14 cellular contexts compared by ENCODE assay signal in genomic region chr11:130371004-130371590, GRCh38. TPM values are rescaled to one million over a fixed set of nuclear protein-coding genes. Genes with fewer than 3 reads are reported as not detected.
A peak's percentile ranks its signal among the peaks of the same experiment; 100 is the strongest.
DNase-seq lines count a peak whose midpoint lies in the region; ATAC-seq and TF ChIP-seq lines count a peak whose summit lies in the region.
"Had no signal": no experiment of that assay in that cellular context is flagged by ENCODE, and none has a peak within 500 bp of the region (broad histone marks: within the 10 kb centered on the region; RNA-seq: fewer than 3 reads in every experiment).

No MANE protein-coding gene starts in this region.

- no TSS peak for BruUV-seq in PC-9 (replicated peaks; lab: Mats Ljungman, UMichigan)

- no peak overlapping the region for H3K4me3 ChIP-seq in PC-9

- no peaks in the 10 kb centered on the region for H3K36me3 ChIP-seq in PC-9 (ENCODE audit: low read depth)
- H3K36me3 ChIP-seq: BE2C had no signal

- H3K4me2 ChIP-seq in PC-9 = no peak overlapping the region

- DNase-seq in DMS53 treated with DMSO at 0.1 percent for 48 hours (lab: John Stamatoyannopoulos, UW; ENCODE audit: unreplicated experiment) (peak; percentile 3), HuH-7 (ENCODE audit: low spot score) (peak; percentile 13), PC-9 (no peak), kidney tubule cell (ENCODE audit: low spot score) (peak; percentile 13), putamen (ENCODE audit: low spot score) (no peak), NCI-H2081 treated with DMSO at 0.1 percent for 48 hours (lab: John Stamatoyannopoulos, UW) (no peak)
- no peak for DNase-seq in activated CD4-positive, alpha-beta T cell treated with anti-CD3 and anti-CD28 coated beads, Interleukin-2, amount 50 U/mL, for 48 hours
- DNase-seq: BE2C, cortex of kidney, GOT3, kidney glomerular epithelial cell had no signal

- no peaks in the 10 kb centered on the region for H3K4me1 ChIP-seq in PC-9 (replicated peaks; ENCODE audit: insufficient read depth)
- H3K4me1 ChIP-seq: BE2C had no signal

- H3K27me3 ChIP-seq in PC-9 (ENCODE audit: insufficient read depth, low read depth) = peaks cover 34% of the 10 kb centered on the region

- no peak for ATAC-seq in HG03460 (IDR thresholded peaks at IDR 0.05; ENCODE audit: unreplicated experiment)

- H4K20me1 ChIP-seq in PC-9 (ENCODE audit: insufficient read depth) = no peaks in the 10 kb centered on the region

- CTCF ChIA-PET in PC-9 (lab: Charles Lee) = interaction anchor here (0.6 to 0.7 kb wide), 2 partner anchors 18 to 61 kb away, joined by 4 to 5 read pairs; no protein-coding TSS in a partner anchor

- H2AFZ ChIP-seq in PC-9 = no peak overlapping the region

- intact Hi-C loops in PC-9 (cut with micrococcal nuclease; ENCODE audit: unreplicated experiment) = no loop called here

- H3K79me2 ChIP-seq in PC-9 (ENCODE audit: low read depth) = no peaks in the 10 kb centered on the region

- H3K9me2 ChIP-seq in PC-9 (ENCODE audit: insufficient read depth) = no peaks in the 10 kb centered on the region

- no peak overlapping the region for H3K27ac ChIP-seq in PC-9

- POLR2A ChIA-PET in PC-9 (lab: Charles Lee; ENCODE audit: unreplicated experiment) = interaction anchor here (0.6 kb wide), 1 partner anchor 128 kb away, joined by 3 read pairs; no protein-coding TSS in a partner anchor

- H3F3A ChIP-seq in PC-9 (ENCODE audit: insufficient read depth, low read depth) = no peaks in the 10 kb centered on the region

- no peaks in the 10 kb centered on the region for H3K9me3 ChIP-seq in PC-9 (ENCODE audit: insufficient read depth, low read depth)
- H3K9me3 ChIP-seq: BE2C had no signal

- peak; percentile 32 for TF ChIP-seq CTCF in PC-9 (conservative IDR thresholded peaks at IDR 0.05)

RNA-seq across cellular contexts. Expression of gene ZBTB44, which starts 56.4 kb away (rescaled TPM):
- 33.4 and 41.2 TPM in 2 replicates for total RNA-seq in PC-9 (2021)

RNA-seq across cellular contexts. Expression of gene ADAMTS8, which starts 57.3 kb away (rescaled TPM):
- total RNA-seq in PC-9 (2021) = not detected in 2 replicates
- total RNA-seq: fibroblast of villous mesenchyme; T-helper 2 cell treated with Interferon-gamma antibody and Interleukin-4, amounts not matched to agents 100 ng/mL and 5 ng/mL, for 36 hours had no signal

Comparison
In these comparisons a context has a peak if more than half of its experiments do, and no peak if none do; other contexts are left out.
1. DNase-seq: peak in DMS53 treated with DMSO at 0.1 percent for 48 hours (single experiment), HuH-7 (single experiment) and kidney tubule cell (single experiment); none in PC-9 (0 of 2), putamen (single experiment), NCI-H2081 treated with DMSO at 0.1 percent for 48 hours (single experiment) and activated CD4-positive, alpha-beta T cell treated with anti-CD3 and anti-CD28 coated beads, Interleukin-2, amount 50 U/mL, for 48 hours (0 of 2).